11 cellular contexts compared by ENCODE assay signal in genomic region chr3:7576506-7576905, GRCh38.
"Had no signal": no experiment of that assay in that cellular context is flagged by ENCODE, and none has a peak within 500 bp of the region (broad histone marks: within the 10 kb centered on the region; RNA-seq: fewer than 3 reads in every experiment).

No MANE protein-coding gene starts in this region.

- ATAC-seq: GM23338, HCT116 had no signal

- H3K4me1 Mint-ChIP-seq: GM23338 had no signal

- H3K9me3 ChIP-seq: HAP-1 had no signal

- H3K36me3 ChIP-seq: HAP-1 had no signal

- H3K27ac Mint-ChIP-seq: GM23338, H9, HFFc6 had no signal

- H3K4me3 Mint-ChIP-seq: GM23338, H9, HFFc6 had no signal

- H3K4me3 ChIP-seq: GM23248, GM23338, HAP-1 had no signal

- H2AFZ ChIP-seq: GM23248, GM23338 had no signal

- FAIRE-seq: H1, H54 had no signal

- H3K4me1 ChIP-seq: HAP-1 had no signal

- H3K4me2 ChIP-seq: GM23338 had no signal

- H3K9ac ChIP-seq: GM23248 had no signal

- DNase-seq: GM23248, GOT3, H7, H9, HCEC 1CT, HFFc6 had no signal

- H3K27ac ChIP-seq: GM23248 had no signal
